In the genomic region with DNA sequence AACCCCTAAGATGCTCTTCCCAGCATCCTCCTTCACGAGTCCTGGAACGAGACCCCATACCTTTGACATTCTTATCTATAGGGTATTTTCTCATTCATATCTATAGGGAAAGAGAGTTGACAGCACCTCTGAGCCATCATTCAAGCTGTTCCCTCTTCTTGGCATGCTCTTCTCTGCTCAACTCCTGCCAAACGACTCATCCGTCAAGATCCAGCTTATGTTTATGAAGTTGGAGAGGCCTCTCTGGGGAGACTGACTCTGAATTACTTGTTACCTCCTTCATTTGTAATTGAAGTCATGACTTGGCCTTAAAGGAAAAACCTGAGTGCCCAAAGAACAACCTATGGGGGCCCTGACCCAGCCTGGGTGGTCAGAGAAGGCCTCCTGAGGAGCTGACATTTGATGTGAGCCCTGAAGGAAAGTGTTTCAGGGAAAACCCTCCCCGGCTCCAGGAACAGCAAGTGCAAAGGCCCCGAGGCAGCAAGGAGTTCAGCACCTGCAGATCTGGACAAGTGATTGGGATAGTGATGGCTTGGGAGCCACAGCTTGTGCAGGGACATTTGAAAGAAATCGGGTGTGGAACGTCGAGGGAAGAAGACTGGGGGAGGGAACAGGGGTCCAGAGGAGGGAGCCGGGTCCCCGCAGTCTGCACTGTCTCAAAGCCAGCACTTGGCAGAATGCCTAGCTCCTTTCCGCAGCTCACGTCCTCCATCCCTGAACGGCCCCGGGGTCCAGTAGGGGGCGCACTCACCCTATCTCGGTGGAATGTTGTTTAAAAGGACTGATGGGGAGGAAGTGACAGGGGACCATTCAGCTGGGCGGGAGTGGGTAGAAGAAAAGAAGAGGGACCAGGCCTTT, we compare ENCODE assay signal across 8 cellular contexts. TPM values are rescaled to one million over a fixed set of nuclear protein-coding genes. Genes with fewer than 3 reads are reported as not detected.
DNase-seq lines count a peak whose midpoint lies in the region; ATAC-seq and TF ChIP-seq lines count a peak whose summit lies in the region.

No MANE protein-coding gene starts in this region.

- H3K27ac Mint-ChIP-seq in H9 (no peak overlapping the region; a peak in 1 of 7 replicates), neural progenitor cell (no peak overlapping the region)

- H3K36me3 ChIP-seq in fibroblast of lung (ENCODE audit: control insufficient read depth, insufficient read depth, low read length): no peaks in the 10 kb centered on the region
- H3K36me3 ChIP-seq in neural progenitor cell: no peaks in the 10 kb centered on the region
- no peaks in the 10 kb centered on the region for H3K36me3 ChIP-seq in thoracic aorta

- no peak overlapping the region for H3K4me3 Mint-ChIP-seq in H9
- no peak overlapping the region for H3K4me3 Mint-ChIP-seq in neural progenitor cell

- no peaks in the 10 kb centered on the region for H3K23me2 ChIP-seq in H9 (ENCODE audit: insufficient read length, low read depth, low read length, poor library complexity, severe bottlenecking)

- H3K27me3 Mint-ChIP-seq in H9 (ENCODE audit: low read depth) (peaks cover 47% of the 10 kb centered on the region), neural progenitor cell (ENCODE audit: insufficient read depth, low read depth) (peaks cover 14% of the 10 kb centered on the region)

- H4K20me1 ChIP-seq in H9 (ENCODE audit: control insufficient read depth, insufficient read depth, insufficient read length) (no peaks in the 10 kb centered on the region), fibroblast of lung (ENCODE audit: control insufficient read depth, extremely low read depth, insufficient read depth, low read length) (no peaks in the 10 kb centered on the region), neural progenitor cell (ENCODE audit: low read depth) (no peaks in the 10 kb centered on the region)

- H2BK12ac ChIP-seq in H9 (ENCODE audit: insufficient read length, low read depth, low read length): no peak overlapping the region

- H2BK15ac ChIP-seq in H9 (ENCODE audit: low read depth, low read length): no peak overlapping the region

- no peak overlapping the region for H3K4me2 ChIP-seq in H9 (ENCODE audit: insufficient read depth, insufficient read length, low read length)
- no peak overlapping the region for H3K4me2 ChIP-seq in fibroblast of lung (ENCODE audit: extremely low read depth, insufficient read depth, low read length)
- H3K4me2 ChIP-seq in neural progenitor cell: no peak overlapping the region

- no peak overlapping the region for H4K8ac ChIP-seq in H9 (replicated peaks; ENCODE audit: insufficient read length, low read depth, low read length)

- H4K5ac ChIP-seq in H9 (ENCODE audit: insufficient read length, low read depth, low read length): no peak overlapping the region

- H3K36me3 Mint-ChIP-seq in H9 (ENCODE audit: insufficient read depth in 1 of 3, low read depth in 3 of 3) (no peaks in the 10 kb centered on the region), neural progenitor cell (no peaks in the 10 kb centered on the region)

- peak; percentile 64 for DNase-seq in Ammon's horn (ENCODE audit: low spot score)
- DNase-seq in H9: peak; percentile 92
- peak; percentile 68 for DNase-seq in NOMO-1 treated with DMSO at 0.1 percent for 48 hours (lab: John Stamatoyannopoulos, UW; ENCODE audit: unreplicated experiment)
- peak; percentile 55 for DNase-seq in activated CD8-positive, alpha-beta memory T cell treated with anti-CD3 and anti-CD28 coated beads, Interleukin-2, amount 50 U/mL, for 4 hours
- DNase-seq in fibroblast of lung (ENCODE audit: low read depth in 2 of 2): peak; percentile 64 to 76
- DNase-seq in neural progenitor cell (ENCODE audit: low spot score): peak; percentile 88
- DNase-seq in thoracic aorta (ENCODE audit: low spot score): no peak

- no peaks in the 10 kb centered on the region for H3K79me1 ChIP-seq in H9 (ENCODE audit: insufficient read depth, low read depth, low read length, poor library complexity, severe bottlenecking)

- H3K9ac ChIP-seq in H9 (ENCODE audit: extremely low read depth, insufficient read length, low read length) (no peak overlapping the region), fibroblast of lung (ENCODE audit: insufficient read depth, low read length) (no peak overlapping the region), neural progenitor cell (no peak overlapping the region)

- H3K56ac ChIP-seq in H9 (ENCODE audit: insufficient read length, low read depth, low read length): no peak overlapping the region

- no peak overlapping the region for H4K91ac ChIP-seq in H9 (ENCODE audit: insufficient read length, low read depth, low read length)

- H2AK5ac ChIP-seq in H9 (ENCODE audit: insufficient read length, low read length): no peak overlapping the region

- no peak overlapping the region for H3K4ac ChIP-seq in H9 (ENCODE audit: low read depth, low read length)

- no peaks in the 10 kb centered on the region for H3F3A ChIP-seq in neural progenitor cell (ENCODE audit: low read depth)

- H3K4me3 ChIP-seq in fibroblast of lung (replicated peaks in 1 of 4; ENCODE audit: control extremely low read depth in 1 of 4, insufficient read depth in 1 of 4, low read depth in 3 of 4, low read length in 4 of 4) (no peak overlapping the region), neural progenitor cell (no peak overlapping the region), thoracic aorta (no peak overlapping the region)

- H3K9me3 ChIP-seq in H9 (ENCODE audit: control insufficient read depth, low read depth, low read length) (no peaks in the 10 kb centered on the region), fibroblast of lung (ENCODE audit: control insufficient read depth, insufficient read depth, low read depth, low read length) (no peaks in the 10 kb centered on the region), neural progenitor cell (ENCODE audit: low read depth) (no peaks in the 10 kb centered on the region), thoracic aorta (no peaks in the 10 kb centered on the region)

- H3K27ac ChIP-seq in H9 (ENCODE audit: insufficient read length, low read depth, low read length): no peak overlapping the region
- no peak overlapping the region for H3K27ac ChIP-seq in fibroblast of lung (ENCODE audit: insufficient read depth, low read length)
- H3K27ac ChIP-seq in neural progenitor cell: no peak overlapping the region
- H3K27ac ChIP-seq in thoracic aorta: no peak overlapping the region

- no peak overlapping the region for H3K18ac ChIP-seq in H9 (ENCODE audit: insufficient read length, low read depth, low read length)

- H3K23ac ChIP-seq in H9 (ENCODE audit: insufficient read length, low read depth, low read length): no peak overlapping the region

- H3K4me1 ChIP-seq in H9 (ENCODE audit: insufficient read depth, low read length) (no peaks in the 10 kb centered on the region), fibroblast of lung (ENCODE audit: control insufficient read depth, extremely low read depth, insufficient read depth, low read length) (no peaks in the 10 kb centered on the region), neural progenitor cell (no peaks in the 10 kb centered on the region), thoracic aorta (ENCODE audit: control insufficient read depth in 1 of 2, low read depth in 2 of 2) (no peaks in the 10 kb centered on the region)

- H3K14ac ChIP-seq in H9 (ENCODE audit: insufficient read depth, low read length): no peak overlapping the region

- no peak overlapping the region for H3T11ph ChIP-seq in H9 (ENCODE audit: low read length)

- ATAC-seq in thoracic aorta (ENCODE audit: insufficient number of reproducible peaks, low FRiP score, low read depth): no peak
- no peak for ATAC-seq in HG03175 (IDR thresholded peaks at IDR 0.05; ENCODE audit: unreplicated experiment)

- H3K79me2 ChIP-seq in H9 (ENCODE audit: insufficient read depth, low read length) (no peaks in the 10 kb centered on the region), fibroblast of lung (ENCODE audit: control insufficient read depth, insufficient read depth, low read length) (no peaks in the 10 kb centered on the region), neural progenitor cell (ENCODE audit: low read depth) (no peaks in the 10 kb centered on the region)

- no peak overlapping the region for H2BK120ac ChIP-seq in H9 (ENCODE audit: low read depth, low read length, poor library complexity, severe bottlenecking)

- H2BK5ac ChIP-seq in H9 (ENCODE audit: insufficient read length, low read length): no peak overlapping the region

- H3K27me3 ChIP-seq in H9 (ENCODE audit: insufficient read depth, low read length): no peaks in the 10 kb centered on the region; the same call in 1 of the 2 replicates
- H3K27me3 ChIP-seq in fibroblast of lung (ENCODE audit: control insufficient read depth, insufficient read depth, low read length): peaks cover 3% of the 10 kb centered on the region
- H3K27me3 ChIP-seq in neural progenitor cell: peaks cover 38% of the 10 kb centered on the region
- H3K27me3 ChIP-seq in thoracic aorta (replicated peaks; ENCODE audit: insufficient read depth): no peaks in the 10 kb centered on the region

- H3K9me3 Mint-ChIP-seq in H9: peaks cover 0 to 3% of the 10 kb centered on the region in 2 experiments; a peak in 1 of 5 replicates
- H3K9me3 Mint-ChIP-seq in neural progenitor cell: no peaks in the 10 kb centered on the region

- no CpG with 5 or more reads among the region's 18 CpGs for WGBS in H9 (ENCODE audit: extremely low coverage, insufficient read length, low lambda C conversion rate)

- H3K4me1 Mint-ChIP-seq in H9 (peaks cover 3 to 5% of the 10 kb centered on the region in 2 experiments; a peak in 2 of 4 replicates), neural progenitor cell (no peaks in the 10 kb centered on the region)

- H2BK20ac ChIP-seq in H9 (ENCODE audit: low read depth, low read length, poor library complexity, severe bottlenecking): no peak overlapping the region

- H2AFZ ChIP-seq in H9 (ENCODE audit: low read length) (no peak overlapping the region), fibroblast of lung (ENCODE audit: low read length) (peak overlapping the region; percentile 10), neural progenitor cell (replicated peaks) (peak overlapping the region; percentile 98)

- TF ChIP-seq CTCF in H9 (conservative IDR thresholded peaks at IDR 0.05) (peak; percentile 95), fibroblast of lung (conservative IDR thresholded peaks at IDR 0.05 in 1 of 2, IDR thresholded peaks at IDR 0.05 in 1 of 2; ENCODE audit: low read depth in 1 of 2, low read length in 2 of 2) (peak; percentile 75 to 79), neural progenitor cell (IDR thresholded peaks at IDR 0.05) (peak; percentile 97), thoracic aorta (IDR thresholded peaks at IDR 0.05) (peak; percentile 35)

RNA-seq across cellular contexts. Expression of gene CDA, which starts 14.0 kb away (rescaled TPM):
- total RNA-seq in H9 (2021) (6.5 and 7.0 TPM in 2 replicates), fibroblast of lung (0.50 TPM in 1 of 2 replicates, not detected in the other), neural progenitor cell (ENCODE audit: low replicate concordance) (0.64 and 0.96 TPM in 2 replicates), thoracic aorta (1 to 10 TPM in 1 of 2 donors, under 1 TPM in 1; 0.92 to 3.0 TPM)
- polyA plus RNA-seq in fibroblast of lung: 3.0 and 4.2 TPM in 2 replicates
- polyA plus RNA-seq in fibroblast of lung (2012): 3.5 and 4.9 TPM in 2 replicates
- polyA minus RNA-seq in fibroblast of lung (ENCODE audit: low replicate concordance): 9.2 and 9.3 TPM in 2 replicates

RNA-seq across cellular contexts. Expression of gene FAM43B, which starts 22.5 kb away (rescaled TPM):
- total RNA-seq in H9 (2021): 0.20 and 0.22 TPM in 2 replicates
- total RNA-seq in fibroblast of lung: under 0.01 TPM in 1 of 2 replicates, not detected in the other
- polyA plus RNA-seq in fibroblast of lung: 0.02 TPM in 1 of 2 replicates, not detected in the other
- polyA plus RNA-seq in fibroblast of lung (2012): not detected in 2 replicates
- not detected in 2 replicates for polyA minus RNA-seq in fibroblast of lung (ENCODE audit: low replicate concordance)
- total RNA-seq in neural progenitor cell (ENCODE audit: low replicate concordance): 0.09 TPM in 1 of 2 replicates, not detected in the other
- total RNA-seq in thoracic aorta: 1 to 10 TPM in 1 of 2 donors, under 1 TPM in 1; 0.27 to 3.0 TPM

RNA-seq across cellular contexts. Expression of gene PINK1, which starts 58.3 kb away (rescaled TPM):
- 17.0 and 18.2 TPM in 2 replicates for total RNA-seq in H9 (2021)
- total RNA-seq in fibroblast of lung: 87.8 and 106 TPM in 2 replicates
- 36.9 and 51.9 TPM in 2 replicates for polyA plus RNA-seq in fibroblast of lung
- 49.2 and 62.7 TPM in 2 replicates for polyA plus RNA-seq in fibroblast of lung (2012)
- polyA minus RNA-seq in fibroblast of lung (ENCODE audit: low replicate concordance): 28.7 and 41.0 TPM in 2 replicates
- 13.3 and 21.6 TPM in 2 replicates for total RNA-seq in neural progenitor cell (ENCODE audit: low replicate concordance)
- total RNA-seq in thoracic aorta: 100 to 1,000 TPM in 1 of 2 donors, 10 to 100 TPM in 1; 88.4 to 140 TPM

Comparison
In these comparisons a context has a peak if more than half of its experiments do, and no peak if none do; other contexts are left out.
1. CTCF ChIP-seq: peak in every context shown above with its lines; median percentile 97 in neural progenitor cell; 95 in H9; 77 in fibroblast of lung; 35 in thoracic aorta.